ENCODE assay signal across 20 cellular contexts in the genomic region with DNA sequence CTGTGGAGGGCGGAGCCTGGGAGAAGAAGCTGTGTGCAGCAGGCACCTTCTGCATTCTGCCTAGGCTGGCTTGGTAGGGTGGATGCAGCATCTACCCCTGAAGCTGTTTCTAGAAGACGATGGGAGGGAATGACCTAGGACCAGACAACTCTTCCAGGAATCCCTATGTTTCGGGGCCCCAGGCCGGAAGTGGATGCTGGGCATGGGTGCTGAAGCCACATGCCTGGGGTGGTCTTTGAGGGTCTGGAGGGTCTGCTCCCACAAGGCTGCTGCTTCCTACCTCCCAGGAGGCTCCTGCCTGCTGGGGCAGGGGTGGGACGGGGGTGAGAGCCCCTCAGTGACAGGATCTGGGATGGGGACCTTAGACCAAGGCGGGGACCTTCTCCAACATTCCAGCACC.
DNase-seq lines count a peak whose midpoint lies in the region; ATAC-seq and TF ChIP-seq lines count a peak whose summit lies in the region.
"Had no signal": no experiment of that assay in that cellular context is flagged by ENCODE, and none has a peak within 500 bp of the region (broad histone marks: within the 10 kb centered on the region; RNA-seq: fewer than 3 reads in every experiment).

No MANE protein-coding gene starts in this region.

- H3K27ac Mint-ChIP-seq in H9 (no peak overlapping the region; a peak in 1 of 7 replicates), glutamatergic neuron (ENCODE audit: unreplicated experiment) (no peak overlapping the region)
- H3K27ac Mint-ChIP-seq: CD8-positive, alpha-beta T cell; GM23338 had no signal

- DNase-seq in activated CD4-positive, CD25-positive, alpha-beta regulatory T cell treated with anti-CD3 and anti-CD28 coated beads, Interleukin-2, amount 50 U/mL, for 72 hours: peak; percentile 25
- DNase-seq in H9 (peak; percentile 21), glutamatergic neuron (peak; percentile 8), spleen (peak; percentile 58)
- DNase-seq: 8988T; C1 segment of cervical spinal cord; CD8-positive, alpha-beta T cell; HCEC 1CT; Kasumi-1; NCI-H1417; NCI-H1694 treated with DMSO at 0.1 percent for 48 hours; NCI-H2081 treated with DMSO at 0.1 percent for 48 hours; NCI-H2171 treated with DMSO at 0.1 percent for 48 hours; NCI-H524 treated with DMSO at 0.1 percent for 48 hours; NCI-H82 had no signal

- TF ChIP-seq CTCF in H9 (conservative IDR thresholded peaks at IDR 0.05) (no peak), glutamatergic neuron (IDR thresholded peaks at IDR 0.05; ENCODE audit: partially characterized antibody, unreplicated experiment) (no peak), spleen (IDR thresholded peaks at IDR 0.05 in 8 of 11, conservative IDR thresholded peaks at IDR 0.05 in 3 of 11) (no peak)

- H4K8ac ChIP-seq in H9 (replicated peaks; ENCODE audit: insufficient read length, low read depth, low read length): no peak overlapping the region

- H4K5ac ChIP-seq in H9 (ENCODE audit: insufficient read length, low read depth, low read length): no peak overlapping the region

- H3K36me3 ChIP-seq in spleen: no peaks in the 10 kb centered on the region

- H2BK12ac ChIP-seq in H9 (ENCODE audit: insufficient read length, low read depth, low read length): no peak overlapping the region

- H2BK120ac ChIP-seq in H9 (ENCODE audit: low read depth, low read length, poor library complexity, severe bottlenecking): no peak overlapping the region

- no peak overlapping the region for H3K4me3 Mint-ChIP-seq in H9
- H3K4me3 Mint-ChIP-seq in glutamatergic neuron (ENCODE audit: unreplicated experiment): no peak overlapping the region
- H3K4me3 Mint-ChIP-seq: CD8-positive, alpha-beta T cell; GM23338 had no signal

- no peak overlapping the region for H2BK15ac ChIP-seq in H9 (ENCODE audit: low read depth, low read length)

- no CpG with 5 or more reads among the region's 6 CpGs for WGBS in H9 (ENCODE audit: extremely low coverage, insufficient read length, low lambda C conversion rate)
- 77 to 86% (median 82%) methylated on average over 4 to 6 of the region's 6 CpGs for WGBS in spleen, 5 donors

- no peak overlapping the region for H3T11ph ChIP-seq in H9 (ENCODE audit: low read length)

- H4K91ac ChIP-seq in H9 (ENCODE audit: insufficient read length, low read depth, low read length): no peak overlapping the region

- intact Hi-C loops in spleen (cut with DNase I; ENCODE audit: low total_unique reads): no loop called here

- no peak overlapping the region for H3K27ac ChIP-seq in H9 (ENCODE audit: insufficient read length, low read depth, low read length)
- no peak overlapping the region for H3K27ac ChIP-seq in spleen

- H2BK5ac ChIP-seq in H9 (ENCODE audit: insufficient read length, low read length): no peak overlapping the region

- H2BK20ac ChIP-seq in H9 (ENCODE audit: low read depth, low read length, poor library complexity, severe bottlenecking): no peak overlapping the region

- H3K36me3 Mint-ChIP-seq in H9 (ENCODE audit: insufficient read depth in 1 of 3, low read depth in 3 of 3) (no peaks in the 10 kb centered on the region), glutamatergic neuron (ENCODE audit: unreplicated experiment) (no peaks in the 10 kb centered on the region)
- H3K36me3 Mint-ChIP-seq: CD8-positive, alpha-beta T cell had no signal

- no peak overlapping the region for H2AFZ ChIP-seq in H9 (ENCODE audit: low read length)
- H2AFZ ChIP-seq: GM23338 had no signal

- no peaks in the 10 kb centered on the region for H3K9me3 Mint-ChIP-seq in H9
- H3K9me3 Mint-ChIP-seq in glutamatergic neuron (ENCODE audit: unreplicated experiment): no peaks in the 10 kb centered on the region
- H3K9me3 Mint-ChIP-seq: CD8-positive, alpha-beta T cell; GM23338 had no signal

- no peak overlapping the region for H3K23ac ChIP-seq in H9 (ENCODE audit: insufficient read length, low read depth, low read length)

- no peaks in the 10 kb centered on the region for H3K27me3 ChIP-seq in H9 (ENCODE audit: insufficient read depth, low read length)
- peaks cover 0 to 90% (median 14%) of the 10 kb centered on the region in 7 donors for H3K27me3 ChIP-seq in spleen (replicated peaks in 1 of 7)

- H3K79me1 ChIP-seq in H9 (ENCODE audit: insufficient read depth, low read depth, low read length, poor library complexity, severe bottlenecking): no peaks in the 10 kb centered on the region

- H3K9me3 ChIP-seq in H9 (ENCODE audit: control insufficient read depth, low read depth, low read length) (no peaks in the 10 kb centered on the region), spleen (no peaks in the 10 kb centered on the region)

- no peak overlapping the region for H3K4me2 ChIP-seq in H9 (ENCODE audit: insufficient read depth, insufficient read length, low read length)
- H3K4me2 ChIP-seq: GM23338 had no signal

- no peak for TF ChIP-seq POLR2A in spleen (IDR thresholded peaks at IDR 0.05)

- H3K18ac ChIP-seq in H9 (ENCODE audit: insufficient read length, low read depth, low read length): no peak overlapping the region

- peaks cover 11 to 15% of the 10 kb centered on the region in 2 experiments for H3K4me1 Mint-ChIP-seq in H9
- H3K4me1 Mint-ChIP-seq in glutamatergic neuron (ENCODE audit: low read depth, unreplicated experiment): peaks cover 3% of the 10 kb centered on the region
- H3K4me1 Mint-ChIP-seq: GM23338 had no signal

- H3K4me3 ChIP-seq in spleen: no peak overlapping the region
- H3K4me3 ChIP-seq: GM23338 had no signal

- no peak overlapping the region for H3K14ac ChIP-seq in H9 (ENCODE audit: insufficient read depth, low read length)

- no peak overlapping the region for H3K56ac ChIP-seq in H9 (ENCODE audit: insufficient read length, low read depth, low read length)

- no peak for ATAC-seq in activated CD4-positive, CD25-positive, alpha-beta regulatory T cell treated with anti-CD3 and anti-CD28 coated beads, Interleukin-2, amount 50 U/mL, for 24 hours
- ATAC-seq in HG02840 (IDR thresholded peaks at IDR 0.05; ENCODE audit: low FRiP score, unreplicated experiment): no peak
- ATAC-seq in esophagus mucosa: no peak
- ATAC-seq: CD8-positive, alpha-beta T cell; GM23338; Panc1 had no signal

- H3K79me2 ChIP-seq in H9 (ENCODE audit: insufficient read depth, low read length): no peaks in the 10 kb centered on the region

- no peak overlapping the region for H2AK5ac ChIP-seq in H9 (ENCODE audit: insufficient read length, low read length)

- no peaks in the 10 kb centered on the region for H4K20me1 ChIP-seq in H9 (ENCODE audit: control insufficient read depth, insufficient read depth, insufficient read length)

- no peak overlapping the region for H3K9ac ChIP-seq in H9 (ENCODE audit: extremely low read depth, insufficient read length, low read length)

- H3K27me3 Mint-ChIP-seq in H9 (ENCODE audit: low read depth) (peaks cover 38% of the 10 kb centered on the region), glutamatergic neuron (ENCODE audit: unreplicated experiment) (peaks cover 12% of the 10 kb centered on the region)

- H3K4ac ChIP-seq in H9 (ENCODE audit: low read depth, low read length): no peak overlapping the region

- no peaks in the 10 kb centered on the region for H3K23me2 ChIP-seq in H9 (ENCODE audit: insufficient read length, low read depth, low read length, poor library complexity, severe bottlenecking)

- H3K4me1 ChIP-seq in H9 (ENCODE audit: insufficient read depth, low read length): no peaks in the 10 kb centered on the region
- H3K4me1 ChIP-seq in spleen: peaks cover 0 to 5% (median 2%) of the 10 kb centered on the region in 6 donors

Comparison
In these comparisons a context has a peak if more than half of its experiments do, and no peak if none do; other contexts are left out.
1. DNase-seq: peak in every context shown above with its lines; median percentile 58 in spleen; 25 in activated CD4-positive, CD25-positive, alpha-beta regulatory T cell treated with anti-CD3 and anti-CD28 coated beads, Interleukin-2, amount 50 U/mL, for 72 hours; 21 in H9; 8 in glutamatergic neuron.